Comparison of ENCODE assay signal across 14 cellular contexts in the genomic region with DNA sequence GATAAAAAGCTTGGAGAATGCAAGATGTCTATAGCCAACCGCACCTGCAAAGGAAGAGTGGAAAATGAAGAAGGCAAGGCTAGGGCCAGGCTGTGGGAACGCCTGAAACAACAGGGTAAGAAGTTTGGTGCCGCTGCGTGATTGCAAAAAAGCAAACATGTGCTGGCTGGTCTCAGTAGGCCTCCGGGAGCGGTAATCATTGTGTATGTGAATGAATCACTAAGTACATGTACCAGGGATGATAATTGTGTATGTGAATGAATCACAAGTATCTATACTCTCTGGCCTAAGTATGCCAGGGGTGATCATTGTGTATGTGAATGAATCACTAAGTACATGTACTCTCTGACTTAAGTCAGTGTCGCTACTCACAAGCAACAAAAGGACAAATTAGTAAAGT. TPM values are rescaled to one million over a fixed set of nuclear protein-coding genes. Genes with fewer than 3 reads are reported as not detected.
DNase-seq lines count a peak whose midpoint lies in the region; ATAC-seq and TF ChIP-seq lines count a peak whose summit lies in the region.
"Had no signal": no experiment of that assay in that cellular context is flagged by ENCODE, and none has a peak within 500 bp of the region (broad histone marks: within the 10 kb centered on the region; RNA-seq: fewer than 3 reads in every experiment).

No MANE protein-coding gene starts in this region.

- H3K4me1 ChIP-seq in fibroblast of lung (ENCODE audit: control insufficient read depth, extremely low read depth, insufficient read depth, low read length) (no peaks in the 10 kb centered on the region), Karpas-422 (ENCODE audit: low read length) (no peaks in the 10 kb centered on the region)
- H3K4me1 ChIP-seq: upper lobe of right lung had no signal

- H3K4me2 ChIP-seq in fibroblast of lung (ENCODE audit: extremely low read depth, insufficient read depth, low read length) (no peak overlapping the region), Karpas-422 (ENCODE audit: low read depth, low read length, poor library complexity, severe bottlenecking) (no peak overlapping the region)

- H3K36me3 ChIP-seq in fibroblast of lung (ENCODE audit: control insufficient read depth, insufficient read depth, low read length) = peaks cover 3% of the 10 kb centered on the region
- H3K36me3 ChIP-seq in Karpas-422 (ENCODE audit: insufficient read depth, low read length) = peaks cover 26% of the 10 kb centered on the region

- no peaks in the 10 kb centered on the region for H3K9me2 ChIP-seq in Karpas-422 (replicated peaks; ENCODE audit: insufficient read depth, low read length)

- TF ChIP-seq CTCF in fibroblast of lung (conservative IDR thresholded peaks at IDR 0.05 in 1 of 2, IDR thresholded peaks at IDR 0.05 in 1 of 2; ENCODE audit: low read depth in 1 of 2, low read length in 2 of 2) = no peak

- DNase-seq in HS-5 (ENCODE audit: low read depth) = peak; percentile 74
- peak; percentile 6 for DNase-seq in T1000 (lab: John Stamatoyannopoulos, UW)
- peak; percentile 61 to 87 for DNase-seq in fibroblast of lung (ENCODE audit: low read depth in 2 of 2)
- DNase-seq in skeletal muscle cell (ENCODE audit: low read depth) = peak; percentile 83
- no peak for DNase-seq in Karpas-422
- no peak for DNase-seq in SK-N-DZ (ENCODE audit: low spot score)
- DNase-seq: H7; NCI-H2171 treated with DMSO at 0.1 percent for 48 hours; Right ventricle myocardium superior; stimulated activated naive B cell treated with anti-CD40 and anti-IgM and Interleukin-4, amounts not matched to agents 10 μg/mL and 1 μg/mL and 100 μg/mL, for 72 hours; upper lobe of right lung had no signal

- H4K20me1 ChIP-seq in fibroblast of lung (ENCODE audit: control insufficient read depth, extremely low read depth, insufficient read depth, low read length) (no peaks in the 10 kb centered on the region), Karpas-422 (ENCODE audit: insufficient read depth, low read depth, low read length) (no peaks in the 10 kb centered on the region)

- no peak for ATAC-seq in HG02798 (IDR thresholded peaks at IDR 0.05; ENCODE audit: poor library complexity, unreplicated experiment)
- ATAC-seq: stimulated activated naive B cell treated with anti-CD40 and anti-IgM and Interleukin-4, amounts not matched to agents 10 μg/mL and 1 μg/mL and 100 μg/mL, for 72 hours; upper lobe of right lung had no signal

- H3K27ac ChIP-seq in fibroblast of lung (ENCODE audit: insufficient read depth, low read length) = no peak overlapping the region
- H3K27ac ChIP-seq in Karpas-422 (ENCODE audit: low read length) = no peak overlapping the region
- H3K27ac ChIP-seq: C4-2B, neutrophil, upper lobe of right lung had no signal

- H3K9me3 ChIP-seq in fibroblast of lung (ENCODE audit: control insufficient read depth, insufficient read depth, low read depth, low read length) = no peaks in the 10 kb centered on the region
- no peaks in the 10 kb centered on the region for H3K9me3 ChIP-seq in Karpas-422 (ENCODE audit: low read length)
- H3K9me3 ChIP-seq: neutrophil, upper lobe of right lung had no signal

- H3K4me3 ChIP-seq in fibroblast of lung (replicated peaks in 1 of 4; ENCODE audit: control extremely low read depth in 1 of 4, insufficient read depth in 1 of 4, low read depth in 3 of 4, low read length in 4 of 4) = no peak overlapping the region
- no peak overlapping the region for H3K4me3 ChIP-seq in skeletal muscle cell (ENCODE audit: low read depth, low read length)
- H3K4me3 ChIP-seq in Karpas-422 (ENCODE audit: low read length) = no peak overlapping the region
- H3K4me3 ChIP-seq: upper lobe of right lung had no signal

- H3K79me2 ChIP-seq in fibroblast of lung (ENCODE audit: control insufficient read depth, insufficient read depth, low read length) (no peaks in the 10 kb centered on the region), Karpas-422 (ENCODE audit: low read length) (no peaks in the 10 kb centered on the region)

- H3K9ac ChIP-seq in fibroblast of lung (ENCODE audit: insufficient read depth, low read length) (no peak overlapping the region), Karpas-422 (ENCODE audit: low read length) (no peak overlapping the region)

- no peak overlapping the region for H2AFZ ChIP-seq in fibroblast of lung (ENCODE audit: low read length)
- no peak overlapping the region for H2AFZ ChIP-seq in Karpas-422 (ENCODE audit: low read length)

- no peaks in the 10 kb centered on the region for H3K27me3 ChIP-seq in fibroblast of lung (ENCODE audit: control insufficient read depth, insufficient read depth, low read length)
- H3K27me3 ChIP-seq in Karpas-422 (ENCODE audit: low read length) = no peaks in the 10 kb centered on the region
- H3K27me3 ChIP-seq: neutrophil, upper lobe of right lung had no signal

RNA-seq across cellular contexts. Expression of a gene that starts 40.3 kb away (rescaled TPM):
- total RNA-seq in fibroblast of lung = 21.1 and 30.2 TPM in 2 replicates
- 55.9 and 59.7 TPM in 2 replicates for polyA plus RNA-seq in fibroblast of lung
- 47.8 and 62.5 TPM in 2 replicates for polyA plus RNA-seq in fibroblast of lung (2012)
- 22.0 and 22.6 TPM in 2 replicates for polyA minus RNA-seq in fibroblast of lung (ENCODE audit: low replicate concordance)
- 44.9 and 48.8 TPM in 2 replicates for total RNA-seq in Karpas-422 (2014; rRNA removed; shearing (Covaris generic); ENCODE audit: low replicate concordance)
- polyA plus RNA-seq in SK-N-DZ (2014; cell fraction: cytosol; rRNA removed) = 72.2 and 87.9 TPM in 2 replicates
- 52.3 and 55.5 TPM in 2 replicates for polyA plus RNA-seq in SK-N-DZ (2014; cell fraction: nucleus; rRNA removed)

Comparison
In these comparisons a context has a peak if more than half of its experiments do, and no peak if none do; other contexts are left out.
1. DNase-seq: peak in HS-5 (single experiment), T1000 (single experiment), fibroblast of lung (2 of 2) and skeletal muscle cell (single experiment); none in Karpas-422 (single experiment) and SK-N-DZ (single experiment).